Comparison of ENCODE assay signal across 1 cellular context in the genomic region with DNA sequence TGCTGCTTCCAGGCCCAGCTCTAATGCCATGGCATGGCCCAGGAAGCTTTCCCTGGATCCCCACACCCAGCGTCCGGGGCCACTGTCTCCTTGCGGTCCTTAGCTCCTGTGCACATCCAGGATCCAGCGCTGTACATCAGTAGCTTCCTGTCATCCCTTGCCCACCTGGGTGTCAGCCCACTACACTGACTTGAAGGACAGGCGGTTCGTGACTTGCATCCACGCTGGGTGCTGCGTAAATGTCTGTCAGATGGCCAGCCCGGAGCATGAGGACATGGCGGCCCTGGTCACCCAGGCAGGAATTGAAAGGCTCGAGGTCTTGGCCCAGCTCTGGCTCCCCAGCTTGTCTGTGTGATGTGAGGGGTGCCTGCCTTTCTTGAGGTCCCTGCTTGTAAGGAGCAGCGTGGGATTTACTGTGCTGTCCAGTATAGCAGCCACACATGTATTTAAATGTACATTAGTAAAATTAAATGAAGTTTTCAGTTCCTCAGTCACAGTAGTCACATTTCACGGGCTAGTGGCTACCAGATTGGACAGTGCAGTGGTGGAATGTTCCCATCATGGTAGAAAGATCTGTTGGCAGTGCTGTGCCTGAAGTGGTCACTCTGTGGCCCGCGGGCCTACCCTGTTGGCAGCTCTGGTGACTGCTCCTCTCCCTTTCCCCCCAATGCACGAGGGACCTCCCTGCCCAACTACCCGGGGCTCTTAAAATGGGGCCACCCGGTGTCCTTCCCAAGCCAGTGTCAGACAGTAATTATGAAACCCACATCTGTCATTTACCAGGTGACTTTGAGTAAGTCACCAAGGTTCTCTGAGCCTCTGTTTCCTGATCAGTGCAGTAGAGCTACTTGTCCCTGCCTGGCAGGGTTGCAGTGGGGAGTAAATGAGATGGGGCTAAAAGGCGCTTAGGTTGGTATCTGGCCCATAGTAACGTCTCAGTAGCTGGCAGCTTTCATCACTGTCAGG.
TF ChIP-seq lines count a peak whose summit lies in the region.

No MANE protein-coding gene starts in this region.

TF ChIP-seq in WTC11, 78 proteins besides CTCF, POLR2A, EP300 and RAD21 (continued from another document):
- TF ChIP-seq, protein P1, sequence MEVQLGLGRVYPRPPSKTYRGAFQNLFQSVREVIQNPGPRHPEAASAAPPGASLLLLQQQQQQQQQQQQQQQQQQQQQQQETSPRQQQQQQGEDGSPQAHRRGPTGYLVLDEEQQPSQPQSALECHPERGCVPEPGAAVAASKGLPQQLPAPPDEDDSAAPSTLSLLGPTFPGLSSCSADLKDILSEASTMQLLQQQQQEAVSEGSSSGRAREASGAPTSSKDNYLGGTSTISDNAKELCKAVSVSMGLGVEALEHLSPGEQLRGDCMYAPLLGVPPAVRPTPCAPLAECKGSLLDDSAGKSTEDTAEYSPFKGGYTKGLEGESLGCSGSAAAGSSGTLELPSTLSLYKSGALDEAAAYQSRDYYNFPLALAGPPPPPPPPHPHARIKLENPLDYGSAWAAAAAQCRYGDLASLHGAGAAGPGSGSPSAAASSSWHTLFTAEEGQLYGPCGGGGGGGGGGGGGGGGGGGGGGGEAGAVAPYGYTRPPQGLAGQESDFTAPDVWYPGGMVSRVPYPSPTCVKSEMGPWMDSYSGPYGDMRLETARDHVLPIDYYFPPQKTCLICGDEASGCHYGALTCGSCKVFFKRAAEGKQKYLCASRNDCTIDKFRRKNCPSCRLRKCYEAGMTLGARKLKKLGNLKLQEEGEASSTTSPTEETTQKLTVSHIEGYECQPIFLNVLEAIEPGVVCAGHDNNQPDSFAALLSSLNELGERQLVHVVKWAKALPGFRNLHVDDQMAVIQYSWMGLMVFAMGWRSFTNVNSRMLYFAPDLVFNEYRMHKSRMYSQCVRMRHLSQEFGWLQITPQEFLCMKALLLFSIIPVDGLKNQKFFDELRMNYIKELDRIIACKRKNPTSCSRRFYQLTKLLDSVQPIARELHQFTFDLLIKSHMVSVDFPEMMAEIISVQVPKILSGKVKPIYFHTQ (CRISPR knock-in tag; IDR thresholded peaks at IDR 0.05) = no peak
- TF ChIP-seq NFYB (CRISPR knock-in tag; conservative IDR thresholded peaks at IDR 0.05; ENCODE audit: low read depth) (no peak), CREM (CRISPR knock-in tag; IDR thresholded peaks at IDR 0.05) (no peak), NFE2L1 (CRISPR knock-in tag; IDR thresholded peaks at IDR 0.05) (no peak), RORB (CRISPR knock-in tag; IDR thresholded peaks at IDR 0.05) (no peak), OVOL2 (CRISPR knock-in tag; IDR thresholded peaks at IDR 0.05; ENCODE audit: borderline replicate concordance) (no peak), TCF7 (CRISPR knock-in tag; IDR thresholded peaks at IDR 0.05; ENCODE audit: low read depth) (no peak), ETV6 (CRISPR knock-in tag; IDR thresholded peaks at IDR 0.05) (no peak), ZNF671 (CRISPR knock-in tag; IDR thresholded peaks at IDR 0.05) (no peak), ZNF317 (CRISPR knock-in tag; IDR thresholded peaks at IDR 0.05; ENCODE audit: borderline replicate concordance, low read depth) (no peak), ZNF263 (CRISPR knock-in tag; IDR thresholded peaks at IDR 0.05; ENCODE audit: low read depth) (no peak)
- TF ChIP-seq, protein P2, sequence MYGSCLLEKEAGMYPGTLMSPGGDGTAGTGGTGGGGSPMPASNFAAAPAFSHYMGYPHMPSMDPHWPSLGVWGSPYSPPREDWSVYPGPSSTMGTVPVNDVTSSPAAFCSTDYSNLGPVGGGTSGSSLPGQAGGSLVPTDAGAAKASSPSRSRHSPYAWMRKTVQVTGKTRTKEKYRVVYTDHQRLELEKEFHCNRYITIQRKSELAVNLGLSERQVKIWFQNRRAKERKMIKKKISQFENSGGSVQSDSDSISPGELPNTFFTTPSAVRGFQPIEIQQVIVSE (CRISPR knock-in tag; IDR thresholded peaks at IDR 0.05; ENCODE audit: borderline replicate concordance) = no peak
